ENCODE assay signal across 26 cellular contexts in the genomic region with DNA sequence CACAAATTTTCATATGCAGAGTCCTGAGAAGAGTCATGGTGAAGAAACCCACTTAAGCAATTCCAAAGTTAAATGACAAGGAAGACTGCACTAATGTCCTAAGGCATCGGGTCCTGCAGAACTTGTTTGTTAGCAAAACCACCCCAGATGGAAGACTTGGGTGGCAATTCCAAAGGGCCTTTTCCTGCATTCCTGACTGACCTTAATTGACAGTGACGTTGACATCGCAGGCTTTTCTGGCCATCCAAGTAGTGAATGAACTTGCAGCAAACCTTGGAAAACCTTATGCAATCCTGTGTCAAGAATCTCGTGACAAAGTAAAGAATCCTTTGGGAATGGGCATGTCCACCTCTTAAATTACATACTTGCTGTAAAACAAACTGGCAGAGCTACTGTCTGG.
DNase-seq lines count a peak whose midpoint lies in the region; ATAC-seq and TF ChIP-seq lines count a peak whose summit lies in the region.
"Had no signal": no experiment of that assay in that cellular context is flagged by ENCODE, and none has a peak within 500 bp of the region (broad histone marks: within the 10 kb centered on the region; RNA-seq: fewer than 3 reads in every experiment).

No MANE protein-coding gene starts in this region.

- peak; percentile 12 for DNase-seq in SIG-M5 treated with dmso at 0.1 percent for 504 hours (lab: John Stamatoyannopoulos, UW; ENCODE audit: unreplicated experiment)
- DNase-seq in SIG-M5 (lab: John Stamatoyannopoulos, UW), result no peak
- DNase-seq in SJSA1 (ENCODE audit: low read depth in 1 of 2, low spot score in 2 of 2), result peak; percentile 96
- no peak for DNase-seq in hepatocyte (ENCODE audit: low spot score)
- no peak for DNase-seq in stimulated activated CD8-positive, alpha-beta memory T cell treated with anti-CD3 and anti-CD28 coated beads, Interleukin-4, amount 100 ng/mL, for 48 hours
- DNase-seq in activated gamma-delta T cell (lab: John Stamatoyannopoulos, UW), result no peak
- DNase-seq in NCI-H187 (lab: John Stamatoyannopoulos, UW), result no peak
- no peak for DNase-seq in heart left ventricle
- DNase-seq: activated CD4-positive, alpha-beta T cell treated with anti-CD3 and anti-CD28 coated beads, Interleukin-2, amount 50 U/mL, for 1 hour; COR-L47; effector CD4-positive, alpha-beta T cell; EL; mammary epithelial cell; NCI-H1092 treated with DMSO at 0.1 percent for 48 hours; NCI-H2029 treated with DMSO at 0.1 percent for 48 hours; NK-92 treated with Interleukin-12 subunit alpha and Interleukin-12 subunit beta, amount 100 ng/mL, for 24 hours; Peyer's patch; small intestine; stimulated activated CD4-positive, alpha-beta T cell treated with anti-CD3 and anti-CD28 coated beads, Interleukin-2, amount 100 ng/mL, for 48 hours; stimulated activated naive CD4-positive, alpha-beta T cell had no signal

- no peaks in the 10 kb centered on the region for H3K9me2 ChIP-seq in hepatocyte (replicated peaks; ENCODE audit: insufficient read depth)

- no peak overlapping the region for H3K4me2 ChIP-seq in hepatocyte
- H3K4me2 ChIP-seq: BLaER1 had no signal

- H3K27me3 ChIP-seq in SJSA1 (replicated peaks), result no peaks in the 10 kb centered on the region
- no peaks in the 10 kb centered on the region for H3K27me3 ChIP-seq in hepatocyte
- H3K27me3 ChIP-seq in heart left ventricle, result no peaks in the 10 kb centered on the region
- H3K27me3 ChIP-seq: BLaER1, gastroesophageal sphincter, neutrophil, Peyer's patch had no signal

- peak overlapping the region; percentile 97 for H3K27ac ChIP-seq in SJSA1
- H3K27ac ChIP-seq in hepatocyte, result peak overlapping the region; percentile 28
- H3K27ac ChIP-seq in heart left ventricle, result no peak overlapping the region
- H3K27ac ChIP-seq: 22Rv1, BLaER1, gastroesophageal sphincter, neutrophil, Peyer's patch had no signal

- no peak overlapping the region for H2AFZ ChIP-seq in hepatocyte

- intact Hi-C loops in heart left ventricle (cut with DNase I), result no loop called here

- H4K20me1 ChIP-seq in hepatocyte (ENCODE audit: insufficient read depth, poor library complexity, severe bottlenecking), result no peaks in the 10 kb centered on the region
- H4K20me1 ChIP-seq: BLaER1 had no signal

- no peak for ATAC-seq in heart left ventricle
- ATAC-seq: activated naive CD4-positive, alpha-beta T cell treated with anti-CD3 and anti-CD28 coated beads, Interleukin-2, amount 50 U/mL, for 72 hours; esophagus mucosa; gastroesophageal sphincter had no signal

- H3K36me3 ChIP-seq in SJSA1 (no peaks in the 10 kb centered on the region), hepatocyte (replicated peaks; ENCODE audit: insufficient read depth, low read depth) (no peaks in the 10 kb centered on the region), heart left ventricle (no peaks in the 10 kb centered on the region)
- H3K36me3 ChIP-seq: BLaER1, gastroesophageal sphincter, neutrophil, Peyer's patch had no signal

- TF ChIP-seq POLR2A in heart left ventricle (IDR thresholded peaks at IDR 0.05), result no peak

- 68% methylated on average over 4 of the region's 4 CpGs for WGBS in hepatocyte (ENCODE audit: low lambda C conversion rate, missing lambda C conversion rate)
- WGBS in heart left ventricle, 4 donors, result 55 to 94% (median 78%) methylated on average over 3 to 4 of the region's 4 CpGs

- no peak for TF ChIP-seq CTCF in hepatocyte (IDR thresholded peaks at IDR 0.05; ENCODE audit: poor library complexity)
- no peak for TF ChIP-seq CTCF in heart left ventricle (IDR thresholded peaks at IDR 0.05)

- peaks cover 41% of the 10 kb centered on the region for H3K4me1 ChIP-seq in SJSA1 (replicated peaks)
- peaks cover 22% of the 10 kb centered on the region for H3K4me1 ChIP-seq in hepatocyte (ENCODE audit: insufficient read depth)
- H3K4me1 ChIP-seq in heart left ventricle, result peaks cover 0 to 33% (median 18%) of the 10 kb centered on the region in 12 donors
- H3K4me1 ChIP-seq: BLaER1 had no signal

- H3K4me3 ChIP-seq in SJSA1 (no peak overlapping the region), hepatocyte (no peak overlapping the region), heart left ventricle (no peak overlapping the region)
- H3K4me3 ChIP-seq: BLaER1, gastroesophageal sphincter, Peyer's patch had no signal

- H3K9me3 ChIP-seq in SJSA1 (replicated peaks) (no peaks in the 10 kb centered on the region), hepatocyte (ENCODE audit: low read depth) (no peaks in the 10 kb centered on the region), heart left ventricle (no peaks in the 10 kb centered on the region)
- H3K9me3 ChIP-seq: BLaER1, gastroesophageal sphincter, neutrophil, Peyer's patch had no signal

- H3K79me2 ChIP-seq in hepatocyte, result no peaks in the 10 kb centered on the region

Comparison
In these comparisons a context has a peak if more than half of its experiments do, and no peak if none do; other contexts are left out.
1. DNase-seq: peak in SIG-M5 treated with dmso at 0.1 percent for 504 hours (single experiment) and SJSA1 (2 of 2); none in SIG-M5 (single experiment), hepatocyte (single experiment), stimulated activated CD8-positive, alpha-beta memory T cell treated with anti-CD3 and anti-CD28 coated beads, Interleukin-4, amount 100 ng/mL, for 48 hours (single experiment), activated gamma-delta T cell (single experiment), NCI-H187 (0 of 2) and heart left ventricle (0 of 5).
2. H3K27ac ChIP-seq: peak in SJSA1 (single experiment) and hepatocyte (single experiment); none in heart left ventricle (0 of 12).